Comparison of ENCODE assay signal across 1 cellular context in the genomic region with DNA sequence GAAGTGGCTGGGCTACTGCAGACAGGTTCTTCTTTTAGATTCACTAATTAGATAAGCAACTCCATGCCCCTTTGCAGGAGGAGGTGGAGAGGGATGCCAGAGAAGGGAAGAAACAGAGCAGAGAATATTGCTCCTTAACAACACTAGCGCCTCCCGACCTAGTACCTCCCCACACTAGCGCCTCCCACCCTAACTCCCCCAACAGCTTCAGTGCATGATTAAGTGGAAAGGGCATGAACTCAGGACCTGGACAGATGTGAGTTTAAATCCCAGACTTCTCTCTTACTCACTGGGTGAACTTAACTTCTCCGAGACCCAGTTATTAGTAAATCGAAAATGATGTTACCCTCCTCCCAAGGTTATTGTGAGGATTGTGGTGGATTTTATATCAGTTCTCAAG.
TF ChIP-seq lines count a peak whose summit lies in the region.

No MANE protein-coding gene starts in this region.

TF ChIP-seq in GM23338, 12 proteins besides CTCF, POLR2A, EP300 and RAD21 (continued from another document):
- TF ChIP-seq, protein P1, sequence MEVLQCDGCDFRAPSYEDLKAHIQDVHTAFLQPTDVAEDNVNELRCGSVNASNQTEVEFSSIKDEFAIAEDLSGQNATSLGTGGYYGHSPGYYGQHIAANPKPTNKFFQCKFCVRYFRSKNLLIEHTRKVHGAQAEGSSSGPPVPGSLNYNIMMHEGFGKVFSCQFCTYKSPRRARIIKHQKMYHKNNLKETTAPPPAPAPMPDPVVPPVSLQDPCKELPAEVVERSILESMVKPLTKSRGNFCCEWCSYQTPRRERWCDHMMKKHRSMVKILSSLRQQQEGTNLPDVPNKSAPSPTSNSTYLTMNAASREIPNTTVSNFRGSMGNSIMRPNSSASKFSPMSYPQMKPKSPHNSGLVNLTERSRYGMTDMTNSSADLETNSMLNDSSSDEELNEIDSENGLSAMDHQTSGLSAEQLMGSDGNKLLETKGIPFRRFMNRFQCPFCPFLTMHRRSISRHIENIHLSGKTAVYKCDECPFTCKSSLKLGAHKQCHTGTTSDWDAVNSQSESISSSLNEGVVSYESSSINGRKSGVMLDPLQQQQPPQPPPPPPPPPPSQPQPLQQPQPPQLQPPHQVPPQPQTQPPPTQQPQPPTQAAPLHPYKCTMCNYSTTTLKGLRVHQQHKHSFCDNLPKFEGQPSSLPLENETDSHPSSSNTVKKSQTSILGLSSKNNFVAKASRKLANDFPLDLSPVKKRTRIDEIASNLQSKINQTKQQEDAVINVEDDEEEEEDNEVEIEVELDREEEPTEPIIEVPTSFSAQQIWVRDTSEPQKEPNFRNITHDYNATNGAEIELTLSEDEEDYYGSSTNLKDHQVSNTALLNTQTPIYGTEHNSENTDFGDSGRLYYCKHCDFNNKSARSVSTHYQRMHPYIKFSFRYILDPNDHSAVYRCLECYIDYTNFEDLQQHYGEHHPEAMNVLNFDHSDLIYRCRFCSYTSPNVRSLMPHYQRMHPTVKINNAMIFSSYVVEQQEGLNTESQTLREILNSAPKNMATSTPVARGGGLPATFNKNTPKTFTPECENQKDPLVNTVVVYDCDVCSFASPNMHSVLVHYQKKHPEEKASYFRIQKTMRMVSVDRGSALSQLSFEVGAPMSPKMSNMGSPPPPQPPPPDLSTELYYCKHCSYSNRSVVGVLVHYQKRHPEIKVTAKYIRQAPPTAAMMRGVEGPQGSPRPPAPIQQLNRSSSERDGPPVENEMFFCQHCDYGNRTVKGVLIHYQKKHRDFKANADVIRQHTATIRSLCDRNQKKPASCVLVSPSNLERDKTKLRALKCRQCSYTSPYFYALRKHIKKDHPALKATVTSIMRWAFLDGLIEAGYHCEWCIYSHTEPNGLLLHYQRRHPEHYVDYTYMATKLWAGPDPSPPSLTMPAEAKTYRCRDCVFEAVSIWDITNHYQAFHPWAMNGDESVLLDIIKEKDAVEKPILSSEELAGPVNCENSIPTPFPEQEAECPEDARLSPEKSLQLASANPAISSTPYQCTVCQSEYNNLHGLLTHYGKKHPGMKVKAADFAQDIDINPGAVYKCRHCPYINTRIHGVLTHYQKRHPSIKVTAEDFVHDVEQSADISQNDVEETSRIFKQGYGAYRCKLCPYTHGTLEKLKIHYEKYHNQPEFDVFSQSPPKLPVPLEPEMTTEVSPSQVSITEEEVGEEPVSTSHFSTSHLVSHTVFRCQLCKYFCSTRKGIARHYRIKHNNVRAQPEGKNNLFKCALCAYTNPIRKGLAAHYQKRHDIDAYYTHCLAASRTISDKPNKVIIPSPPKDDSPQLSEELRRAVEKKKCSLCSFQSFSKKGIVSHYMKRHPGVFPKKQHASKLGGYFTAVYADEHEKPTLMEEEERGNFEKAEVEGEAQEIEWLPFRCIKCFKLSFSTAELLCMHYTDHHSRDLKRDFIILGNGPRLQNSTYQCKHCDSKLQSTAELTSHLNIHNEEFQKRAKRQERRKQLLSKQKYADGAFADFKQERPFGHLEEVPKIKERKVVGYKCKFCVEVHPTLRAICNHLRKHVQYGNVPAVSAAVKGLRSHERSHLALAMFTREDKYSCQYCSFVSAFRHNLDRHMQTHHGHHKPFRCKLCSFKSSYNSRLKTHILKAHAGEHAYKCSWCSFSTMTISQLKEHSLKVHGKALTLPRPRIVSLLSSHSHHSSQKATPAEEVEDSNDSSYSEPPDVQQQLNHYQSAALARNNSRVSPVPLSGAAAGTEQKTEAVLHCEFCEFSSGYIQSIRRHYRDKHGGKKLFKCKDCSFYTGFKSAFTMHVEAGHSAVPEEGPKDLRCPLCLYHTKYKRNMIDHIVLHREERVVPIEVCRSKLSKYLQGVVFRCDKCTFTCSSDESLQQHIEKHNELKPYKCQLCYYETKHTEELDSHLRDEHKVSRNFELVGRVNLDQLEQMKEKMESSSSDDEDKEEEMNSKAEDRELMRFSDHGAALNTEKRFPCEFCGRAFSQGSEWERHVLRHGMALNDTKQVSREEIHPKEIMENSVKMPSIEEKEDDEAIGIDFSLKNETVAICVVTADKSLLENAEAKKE (CRISPR knock-in tag; IDR thresholded peaks at IDR 0.05) = no peak
- TF ChIP-seq, protein P2, sequence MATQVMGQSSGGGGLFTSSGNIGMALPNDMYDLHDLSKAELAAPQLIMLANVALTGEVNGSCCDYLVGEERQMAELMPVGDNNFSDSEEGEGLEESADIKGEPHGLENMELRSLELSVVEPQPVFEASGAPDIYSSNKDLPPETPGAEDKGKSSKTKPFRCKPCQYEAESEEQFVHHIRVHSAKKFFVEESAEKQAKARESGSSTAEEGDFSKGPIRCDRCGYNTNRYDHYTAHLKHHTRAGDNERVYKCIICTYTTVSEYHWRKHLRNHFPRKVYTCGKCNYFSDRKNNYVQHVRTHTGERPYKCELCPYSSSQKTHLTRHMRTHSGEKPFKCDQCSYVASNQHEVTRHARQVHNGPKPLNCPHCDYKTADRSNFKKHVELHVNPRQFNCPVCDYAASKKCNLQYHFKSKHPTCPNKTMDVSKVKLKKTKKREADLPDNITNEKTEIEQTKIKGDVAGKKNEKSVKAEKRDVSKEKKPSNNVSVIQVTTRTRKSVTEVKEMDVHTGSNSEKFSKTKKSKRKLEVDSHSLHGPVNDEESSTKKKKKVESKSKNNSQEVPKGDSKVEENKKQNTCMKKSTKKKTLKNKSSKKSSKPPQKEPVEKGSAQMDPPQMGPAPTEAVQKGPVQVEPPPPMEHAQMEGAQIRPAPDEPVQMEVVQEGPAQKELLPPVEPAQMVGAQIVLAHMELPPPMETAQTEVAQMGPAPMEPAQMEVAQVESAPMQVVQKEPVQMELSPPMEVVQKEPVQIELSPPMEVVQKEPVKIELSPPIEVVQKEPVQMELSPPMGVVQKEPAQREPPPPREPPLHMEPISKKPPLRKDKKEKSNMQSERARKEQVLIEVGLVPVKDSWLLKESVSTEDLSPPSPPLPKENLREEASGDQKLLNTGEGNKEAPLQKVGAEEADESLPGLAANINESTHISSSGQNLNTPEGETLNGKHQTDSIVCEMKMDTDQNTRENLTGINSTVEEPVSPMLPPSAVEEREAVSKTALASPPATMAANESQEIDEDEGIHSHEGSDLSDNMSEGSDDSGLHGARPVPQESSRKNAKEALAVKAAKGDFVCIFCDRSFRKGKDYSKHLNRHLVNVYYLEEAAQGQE (IDR thresholded peaks at IDR 0.05; ENCODE audit: unreplicated experiment) = no peak
